17 cellular contexts compared by ENCODE assay signal in genomic region chr2:136502660-136503059, GRCh38.
DNase-seq lines count a peak whose midpoint lies in the region; ATAC-seq and TF ChIP-seq lines count a peak whose summit lies in the region.
"Had no signal": no experiment of that assay in that cellular context is flagged by ENCODE, and none has a peak within 500 bp of the region (broad histone marks: within the 10 kb centered on the region; RNA-seq: fewer than 3 reads in every experiment).

No MANE protein-coding gene starts in this region.

- ATAC-seq in GM18508 (IDR thresholded peaks at IDR 0.05; ENCODE audit: insufficient read depth, unreplicated experiment) (peak; percentile 46), GM19043 (IDR thresholded peaks at IDR 0.05; ENCODE audit: low read depth, unreplicated experiment) (peak; percentile 52), HG02973 (IDR thresholded peaks at IDR 0.05; ENCODE audit: unreplicated experiment) (peak; percentile 59)
- ATAC-seq: A549; CD8-positive, alpha-beta T cell had no signal

- H3K4me3 ChIP-seq in esophagus muscularis mucosa (no peak overlapping the region), tibial nerve (no peak overlapping the region)
- H3K4me3 ChIP-seq: A549; BLaER1 treated with 17β-estradiol and CSF1 and Interleukin-3, amounts not matched to agents 10 nM and 100 nM had no signal

- H3K9me3 ChIP-seq in esophagus muscularis mucosa (no peaks in the 10 kb centered on the region), tibial nerve (no peaks in the 10 kb centered on the region)
- H3K9me3 ChIP-seq: A549; BLaER1 treated with 17β-estradiol and CSF1 and Interleukin-3, amounts not matched to agents 10 nM and 100 nM had no signal

- TF ChIP-seq POLR2A in esophagus muscularis mucosa (IDR thresholded peaks at IDR 0.05; ENCODE audit: low read depth), result no peak
- TF ChIP-seq POLR2A in tibial nerve (IDR thresholded peaks at IDR 0.05), result no peak

- H3K27ac ChIP-seq in esophagus muscularis mucosa (replicated peaks in 1 of 4), result no peak overlapping the region
- H3K27ac ChIP-seq in tibial nerve, result no peak overlapping the region
- H3K27ac ChIP-seq: 22Rv1; A549; BLaER1 treated with 17β-estradiol and CSF1 and Interleukin-3, amounts not matched to agents 10 nM and 100 nM; C4-2B had no signal

- TF ChIP-seq CTCF in esophagus muscularis mucosa (IDR thresholded peaks at IDR 0.05) (no peak), GM20000 (IDR thresholded peaks at IDR 0.05; ENCODE audit: extremely low read depth, missing control alignments) (no peak), tibial nerve (IDR thresholded peaks at IDR 0.05) (no peak)

- no peaks in the 10 kb centered on the region for H3K4me1 ChIP-seq in esophagus muscularis mucosa
- H3K4me1 ChIP-seq in tibial nerve, result no peaks in the 10 kb centered on the region
- H3K4me1 ChIP-seq: A549; BLaER1 treated with 17β-estradiol and CSF1 and Interleukin-3, amounts not matched to agents 10 nM and 100 nM had no signal

- peak; percentile 24 for DNase-seq in esophagus muscularis mucosa (ENCODE audit: extremely low spot score)
- no peak for DNase-seq in GM20000 (ENCODE audit: low spot score)
- no peak for DNase-seq in tibial nerve (ENCODE audit: low spot score in 2 of 2)
- no peak for DNase-seq in GOT3 (lab: John Stamatoyannopoulos, UW)
- no peak for DNase-seq in superior temporal gyrus (ENCODE audit: extremely low spot score)
- DNase-seq: AML-193; CD4-positive, alpha-beta T cell; CD8-positive, alpha-beta T cell; DMS79 treated with DMSO at 0.1 percent for 48 hours; GF-D8 had no signal

- TF ChIP-seq EP300 in esophagus muscularis mucosa (IDR thresholded peaks at IDR 0.05) (no peak), tibial nerve (IDR thresholded peaks at IDR 0.05) (no peak)

- H3K36me3 ChIP-seq in esophagus muscularis mucosa (no peaks in the 10 kb centered on the region), tibial nerve (no peaks in the 10 kb centered on the region)
- H3K36me3 ChIP-seq: BLaER1 treated with 17β-estradiol and CSF1 and Interleukin-3, amounts not matched to agents 10 nM and 100 nM had no signal

- H3K27me3 ChIP-seq in esophagus muscularis mucosa (no peaks in the 10 kb centered on the region), tibial nerve (no peaks in the 10 kb centered on the region)
- H3K27me3 ChIP-seq: BLaER1 treated with 17β-estradiol and CSF1 and Interleukin-3, amounts not matched to agents 10 nM and 100 nM had no signal

- intact Hi-C loops in esophagus muscularis mucosa (cut with DNase I), result no loop called here
